8 cellular contexts compared by ENCODE assay signal in the genomic region with DNA sequence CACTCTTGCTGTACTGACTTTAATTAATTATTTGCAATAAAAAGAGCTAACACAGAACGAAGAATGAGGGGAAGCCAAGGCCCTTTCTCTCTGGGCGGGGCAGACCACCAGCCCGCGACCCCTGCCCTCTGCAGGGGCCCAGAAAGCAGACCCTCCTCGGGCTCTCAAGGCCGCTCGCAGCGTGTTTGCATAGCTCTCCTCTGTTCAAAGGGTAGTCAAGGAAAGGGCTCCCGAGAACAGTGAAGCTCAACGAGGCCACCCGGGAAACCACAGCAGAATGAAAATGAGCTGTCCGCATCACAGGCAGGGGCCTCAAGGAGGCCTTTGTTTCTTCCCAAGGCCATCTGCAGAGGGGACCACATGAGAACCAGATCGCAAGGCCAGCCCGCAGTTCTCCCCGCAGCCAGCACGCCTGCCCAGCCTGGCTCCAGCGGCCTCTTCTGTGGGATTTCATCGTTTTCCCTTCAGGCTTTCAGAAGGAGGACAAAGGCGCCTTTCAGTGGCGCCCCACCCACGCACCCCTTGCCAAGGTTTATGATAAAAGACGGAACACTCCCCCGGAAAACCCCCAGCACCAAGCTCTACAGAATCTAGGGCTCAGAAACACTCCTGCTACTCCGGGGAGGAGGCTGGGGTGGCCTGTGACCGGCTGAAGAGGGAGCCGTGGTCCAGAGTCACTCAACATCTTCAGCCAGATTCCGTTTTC.
DNase-seq lines count a peak whose midpoint lies in the region; ATAC-seq, FAIRE-seq and TF ChIP-seq lines count a peak whose summit lies in the region.
"Had no signal": no experiment of that assay in that cellular context is flagged by ENCODE, and none has a peak within 500 bp of the region (broad histone marks: within the 10 kb centered on the region; RNA-seq: fewer than 3 reads in every experiment).

No MANE protein-coding gene starts in this region.

- FAIRE-seq in urothelium cell line (lab: Jason Lieb, UNC) (no peak), HTR-8/SVneo (lab: Jason Lieb, UNC) (no peak)

- no peak overlapping the region for H3K4me3 Mint-ChIP-seq in nephron progenitor cell

- H3K27ac Mint-ChIP-seq in nephron progenitor cell, result no peak overlapping the region
- H3K27ac Mint-ChIP-seq: activated naive CD4-positive, alpha-beta T cell treated with anti-CD3 and anti-CD28 coated beads, Interleukin-2, amount 50 U/mL, for 72 hours had no signal

- peaks cover 28% of the 10 kb centered on the region for H3K27me3 Mint-ChIP-seq in nephron progenitor cell (ENCODE audit: low read depth, poor library complexity)

- peaks cover 17% of the 10 kb centered on the region for H3K4me1 Mint-ChIP-seq in nephron progenitor cell

- H3K36me3 Mint-ChIP-seq in nephron progenitor cell (ENCODE audit: low read depth), result no peaks in the 10 kb centered on the region
- H3K36me3 Mint-ChIP-seq: activated naive CD4-positive, alpha-beta T cell treated with anti-CD3 and anti-CD28 coated beads, Interleukin-2, amount 50 U/mL, for 72 hours had no signal

- intact Hi-C loops in head of caudate nucleus (cut with DNase I), result loop anchor here (5.0 kb wide), 1 partner anchor 35 kb away; no protein-coding TSS in a partner anchor

- TF ChIP-seq CTCF in VCaP (conservative IDR thresholded peaks at IDR 0.05) (no peak), nephron progenitor cell (IDR thresholded peaks at IDR 0.05) (no peak)

- peak overlapping the region; percentile 58 for H3K27ac ChIP-seq in VCaP

- peak; percentile 86 to 98 (median 94) for DNase-seq in head of caudate nucleus
- DNase-seq in nephron progenitor cell, result peak; percentile 17
- DNase-seq in urothelium cell line (ENCODE audit: low spot score), result peak; percentile 57
- DNase-seq in HTR-8/SVneo (ENCODE audit: insufficient read length, low spot score), result no peak

- ATAC-seq in GM19035 (IDR thresholded peaks at IDR 0.05; ENCODE audit: unreplicated experiment), result no peak
- no peak for ATAC-seq in GM21723 (IDR thresholded peaks at IDR 0.05; ENCODE audit: unreplicated experiment)
- ATAC-seq: activated naive CD4-positive, alpha-beta T cell treated with anti-CD3 and anti-CD28 coated beads, Interleukin-2, amount 50 U/mL, for 72 hours had no signal

- no peaks in the 10 kb centered on the region for H3K9me3 Mint-ChIP-seq in nephron progenitor cell
- H3K9me3 Mint-ChIP-seq: activated naive CD4-positive, alpha-beta T cell treated with anti-CD3 and anti-CD28 coated beads, Interleukin-2, amount 50 U/mL, for 72 hours had no signal
